Comparison of ENCODE assay signal across 7 cellular contexts in the genomic region with DNA sequence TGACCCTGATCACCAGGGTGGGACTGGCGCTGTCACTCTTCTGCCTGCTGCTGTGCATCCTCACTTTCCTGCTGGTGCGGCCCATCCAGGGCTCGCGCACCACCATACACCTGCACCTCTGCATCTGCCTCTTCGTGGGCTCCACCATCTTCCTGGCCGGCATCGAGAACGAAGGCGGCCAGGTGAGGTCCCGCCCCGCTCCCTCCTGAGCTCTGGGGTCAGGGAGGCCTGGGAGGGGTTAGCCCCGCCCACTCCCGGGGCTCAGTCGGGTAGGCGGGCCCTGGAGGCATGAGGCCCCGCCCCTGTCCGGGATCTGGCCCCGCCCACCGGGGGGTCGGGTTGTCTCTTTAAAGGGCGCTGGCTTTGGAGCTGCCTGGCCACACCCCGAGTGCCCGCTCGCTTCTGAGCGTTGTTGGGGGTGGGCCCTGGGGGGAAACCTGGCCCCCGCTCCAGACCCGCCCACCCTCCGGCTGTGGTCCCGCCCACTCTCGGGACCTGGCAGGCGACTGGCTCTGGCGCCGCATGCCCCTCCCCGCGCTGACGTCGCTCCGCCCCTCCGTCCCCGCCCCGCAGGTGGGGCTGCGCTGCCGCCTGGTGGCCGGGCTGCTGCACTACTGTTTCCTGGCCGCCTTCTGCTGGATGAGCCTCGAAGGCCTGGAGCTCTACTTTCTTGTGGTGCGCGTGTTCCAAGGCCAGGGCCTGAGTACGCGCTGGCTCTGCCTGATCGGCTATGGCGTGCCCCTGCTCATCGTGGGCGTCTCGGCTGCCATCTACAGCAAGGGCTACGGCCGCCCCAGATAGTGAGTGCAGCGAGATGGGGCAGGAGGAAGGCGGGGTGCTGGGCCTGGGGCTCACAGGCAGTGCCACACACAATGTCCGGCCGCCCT. TPM values are rescaled to one million over a fixed set of nuclear protein-coding genes. Genes with fewer than 3 reads are reported as not detected.
A peak's percentile ranks its signal among the peaks of the same experiment; 100 is the strongest.
DNase-seq lines count a peak whose midpoint lies in the region; ATAC-seq and TF ChIP-seq lines count a peak whose summit lies in the region.

No MANE protein-coding gene starts in this region.

- ATAC-seq in GM18502 (IDR thresholded peaks at IDR 0.05; ENCODE audit: poor library complexity, unreplicated experiment): peak; percentile 69
- ATAC-seq in HG02973 (IDR thresholded peaks at IDR 0.05; ENCODE audit: unreplicated experiment): peak; percentile 49

- peak; percentile 79 for TF ChIP-seq CTCF in kidney epithelial cell (IDR thresholded peaks at IDR 0.05; ENCODE audit: insufficient read depth, low read length, poor library complexity, severe bottlenecking)

- H3K27me3 ChIP-seq in kidney epithelial cell (ENCODE audit: control insufficient read depth, insufficient read depth, low read length): no peaks in the 10 kb centered on the region

- H3K36me3 ChIP-seq in kidney epithelial cell (ENCODE audit: control insufficient read depth, insufficient read depth, low read length): peaks cover 8% of the 10 kb centered on the region

- DNase-seq in NCI-H226 (peak; percentile 78), cerebellum (ENCODE audit: low spot score) (peak; percentile 97), kidney epithelial cell (ENCODE audit: low read depth) (no peak)
- DNase-seq in activated CD4-positive, alpha-beta T cell treated with anti-CD3 and anti-CD28 coated beads for 1 hour: peak; percentile 82
- DNase-seq in stimulated activated CD4-positive, alpha-beta T cell treated with anti-CD3 and anti-CD28 coated beads, Interleukin-1b, Interleukin-23, amount 100 ng/mL, for 1 hour (ENCODE audit: low read depth in 2 of 2): peak; percentile 73 to 89

- H3K4me3 ChIP-seq in kidney epithelial cell (ENCODE audit: low read depth, low read length): no peak overlapping the region

RNA-seq across cellular contexts. Expression of gene DDX39A, which starts 13.1 kb away (rescaled TPM):
- total RNA-seq in cerebellum (26.7 TPM), kidney epithelial cell (96.4 and 111 TPM in 2 replicates)

RNA-seq across cellular contexts. Expression of gene ADGRE5, which starts 24.8 kb away (rescaled TPM):
- total RNA-seq in cerebellum: 1.9 TPM
- 24.7 and 28.2 TPM in 2 replicates for total RNA-seq in kidney epithelial cell

RNA-seq across cellular contexts. Expression of gene PKN1, which starts 27.1 kb away (rescaled TPM):
- total RNA-seq in cerebellum (38.7 TPM), kidney epithelial cell (230 and 256 TPM in 2 replicates)
